ENCODE assay signal across 27 cellular contexts in genomic region chr4:140515423-140515822, GRCh38. TPM values are rescaled to one million over a fixed set of nuclear protein-coding genes. Genes with fewer than 3 reads are reported as not detected.
"Had no signal": no experiment of that assay in that cellular context is flagged by ENCODE, and none has a peak within 500 bp of the region (broad histone marks: within the 10 kb centered on the region; RNA-seq: fewer than 3 reads in every experiment).

No MANE protein-coding gene starts in this region.

- H3K4me1 ChIP-seq: adrenal gland, body of pancreas had no signal

- ATAC-seq: activated CD4-positive, CD25-positive, alpha-beta regulatory T cell treated with anti-CD3 and anti-CD28 coated beads, Interleukin-2, amount 50 U/mL, for 24 hours; activated CD8-positive, alpha-beta T cell treated with anti-CD3 and anti-CD28 coated beads for 36 hours; activated naive CD8-positive, alpha-beta T cell treated with anti-CD3 and anti-CD28 coated beads, Interleukin-2, amount 50 U/mL, for 24 hours; activated T-cell treated with anti-CD3 and anti-CD28 coated beads, Interleukin-2, amount 50 U/mL, for 4 hours; activated T-helper 17 cell treated with anti-CD3 and anti-CD28 coated beads, Interleukin-2, amount 50 U/mL, for 72 hours; body of pancreas; esophagus mucosa; T-helper 17 cell had no signal

- DNase-seq: activated B cell treated with CpG ODN at 0.5 μM for 24 hours; activated CD4-positive, alpha-beta T cell treated with anti-CD3 and anti-CD28 coated beads for 48 hours; activated CD4-positive, alpha-beta T cell treated with anti-CD3 and anti-CD28 coated beads, Interleukin-2, amount 50 U/mL, for 1 hour; activated CD4-positive, alpha-beta T cell treated with anti-CD3 and anti-CD28 coated beads, Interleukin-2, amount 50 U/mL, for 48 hours; activated CD8-positive, alpha-beta memory T cell treated with anti-CD3 and anti-CD28 coated beads for 24 hours; activated CD8-positive, alpha-beta T cell treated with anti-CD3 and anti-CD28 coated beads for 36 hours; activated effector memory CD4-positive, alpha-beta T cell treated with anti-CD3 and anti-CD28 coated beads, Interleukin-2, amount 50 U/mL, for 16 hours; activated naive CD4-positive, alpha-beta T cell treated with anti-CD3 and anti-CD28 coated beads for 36 hours; activated naive CD8-positive, alpha-beta T cell treated with anti-CD3 and anti-CD28 coated beads for 36 hours; activated naive CD8-positive, alpha-beta T cell treated with anti-CD3 and anti-CD28 coated beads, Interleukin-2, amount 50 U/mL, for 24 hours; activated T-cell treated with anti-CD3 and anti-CD28 coated beads, Interleukin-2, amount 50 U/mL, for 4 hours; adrenal gland; amygdala; aorta; body of pancreas; caudate nucleus; cortex of kidney; dermis blood vessel endothelial cell; effector CD8-positive, alpha-beta T cell; foreskin fibroblast; head of caudate nucleus; T-helper 17 cell; T1000; WERI-Rb-1 had no signal

- H3K27me3 ChIP-seq: adrenal gland, body of pancreas had no signal

- H3K9me3 ChIP-seq: adrenal gland, body of pancreas had no signal

- H3K27ac ChIP-seq: adrenal gland, body of pancreas, WERI-Rb-1 had no signal

- H3K4me3 ChIP-seq: adrenal gland, body of pancreas had no signal

- H3K36me3 ChIP-seq: adrenal gland, WERI-Rb-1 had no signal

RNA-seq across cellular contexts. Expression of gene MGAT4D, which starts 17.3 kb away (rescaled TPM):
- polyA plus RNA-seq: adrenal gland, aorta had no signal

RNA-seq across cellular contexts. Expression of gene UCP1, which starts 53.3 kb away (rescaled TPM):
- polyA plus RNA-seq: aorta had no signal
